In the genomic region with DNA sequence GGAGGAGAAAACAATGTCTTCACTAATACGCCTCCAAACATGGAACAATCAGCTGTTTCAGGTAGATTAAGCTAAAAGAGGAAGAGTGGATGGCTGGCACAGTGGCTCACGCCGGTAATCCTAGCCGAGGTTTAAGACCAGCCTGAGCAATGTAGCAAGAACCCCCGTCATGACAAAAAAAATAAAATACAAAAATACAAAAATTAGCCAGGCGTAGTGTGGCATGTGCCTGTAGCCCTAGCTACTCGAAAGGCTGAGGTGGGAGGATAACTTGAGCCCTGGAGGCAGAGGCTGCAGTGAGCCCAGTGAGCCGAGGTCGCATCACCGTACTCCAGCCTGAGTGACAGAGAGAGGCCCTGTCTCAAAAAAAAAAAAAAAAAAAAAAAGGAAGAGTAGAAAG, we compare ENCODE assay signal across 12 cellular contexts. TPM values are rescaled to one million over a fixed set of nuclear protein-coding genes. Genes with fewer than 3 reads are reported as not detected.
DNase-seq lines count a peak whose midpoint lies in the region; ATAC-seq and TF ChIP-seq lines count a peak whose summit lies in the region.
"Had no signal": no experiment of that assay in that cellular context is flagged by ENCODE, and none has a peak within 500 bp of the region (broad histone marks: within the 10 kb centered on the region; RNA-seq: fewer than 3 reads in every experiment).

No MANE protein-coding gene starts in this region.

- peaks cover 36% of the 10 kb centered on the region for H3K4me1 Mint-ChIP-seq in activated T-cell treated with anti-CD3 and anti-CD28 coated beads, Interleukin-2, amount 50 U/mL, for 24 hours (ENCODE audit: low read depth)
- peaks cover 48% of the 10 kb centered on the region for H3K4me1 Mint-ChIP-seq in dendritic cell treated with granulocyte-macrophage colony-stimulating factor and Interleukin-4, amounts not matched to agents 40 ng/mL and 50 ng/mL, for 4 days (ENCODE audit: low read depth)

- TF ChIP-seq CTCF in smooth muscle cell (IDR thresholded peaks at IDR 0.05; ENCODE audit: borderline replicate concordance, insufficient read depth, poor library complexity, severe bottlenecking): no peak

- H3K9ac ChIP-seq in smooth muscle cell (ENCODE audit: low read depth): no peak overlapping the region

- H3K9me3 ChIP-seq in smooth muscle cell (replicated peaks; ENCODE audit: low read depth): no peaks in the 10 kb centered on the region
- H3K9me3 ChIP-seq: gastroesophageal sphincter had no signal

- peaks cover 29% of the 10 kb centered on the region for H3K4me1 ChIP-seq in smooth muscle cell (ENCODE audit: low read depth)

- peak overlapping the region; percentile 84 for H2AFZ ChIP-seq in smooth muscle cell (ENCODE audit: low read depth)

- peaks cover 6% of the 10 kb centered on the region for H3F3A ChIP-seq in smooth muscle cell (ENCODE audit: low read depth)

- no peak for ATAC-seq in HG03520 (IDR thresholded peaks at IDR 0.05; ENCODE audit: unreplicated experiment)
- ATAC-seq: SK-N-SH treated with all-trans-retinoic acid at 6 μM for 48 hours had no signal

- peak overlapping the region; percentile 87 for H3K4me2 ChIP-seq in smooth muscle cell

- no peaks in the 10 kb centered on the region for H3K9me3 Mint-ChIP-seq in activated T-cell treated with anti-CD3 and anti-CD28 coated beads, Interleukin-2, amount 50 U/mL, for 24 hours
- no peaks in the 10 kb centered on the region for H3K9me3 Mint-ChIP-seq in dendritic cell treated with granulocyte-macrophage colony-stimulating factor and Interleukin-4, amounts not matched to agents 40 ng/mL and 50 ng/mL, for 4 days

- H3K79me2 ChIP-seq in smooth muscle cell (ENCODE audit: low read depth): peaks cover 33% of the 10 kb centered on the region

- H3K4me3 Mint-ChIP-seq in activated T-cell treated with anti-CD3 and anti-CD28 coated beads, Interleukin-2, amount 50 U/mL, for 24 hours: peak overlapping the region; percentile 80
- peak overlapping the region; percentile 67 for H3K4me3 Mint-ChIP-seq in dendritic cell treated with granulocyte-macrophage colony-stimulating factor and Interleukin-4, amounts not matched to agents 40 ng/mL and 50 ng/mL, for 4 days

- no peaks in the 10 kb centered on the region for H3K27me3 ChIP-seq in smooth muscle cell (ENCODE audit: low read depth)
- H3K27me3 ChIP-seq: gastroesophageal sphincter had no signal

- DNase-seq in activated T-cell treated with anti-CD3 and anti-CD28 coated beads, Interleukin-2, amount 50 U/mL, for 24 hours: no peak
- no peak for DNase-seq in activated T-cell treated with anti-CD3 and anti-CD28 coated beads, Interleukin-2, amount 50 U/mL, for 48 hours
- DNase-seq in MV-4-11 (lab: John Stamatoyannopoulos, UW): peak; percentile 64
- DNase-seq in smooth muscle cell (lab: John Stamatoyannopoulos, UW; ENCODE audit: unreplicated experiment): no peak
- no peak for DNase-seq in NCI-H128 (lab: John Stamatoyannopoulos, UW; ENCODE audit: unreplicated experiment)
- DNase-seq in Kasumi-1 (lab: John Stamatoyannopoulos, UW): no peak
- DNase-seq: midbrain, NCI-H2227 treated with DMSO at 0.1 percent for 48 hours had no signal

- WGBS in smooth muscle cell (ENCODE audit: low lambda C conversion rate): 74% methylated on average over 10 of the region's 10 CpGs

- no peak overlapping the region for H3K27ac ChIP-seq in smooth muscle cell (ENCODE audit: low read depth)

- H3K27me3 Mint-ChIP-seq in activated T-cell treated with anti-CD3 and anti-CD28 coated beads, Interleukin-2, amount 50 U/mL, for 24 hours: no peaks in the 10 kb centered on the region
- no peaks in the 10 kb centered on the region for H3K27me3 Mint-ChIP-seq in dendritic cell treated with granulocyte-macrophage colony-stimulating factor and Interleukin-4, amounts not matched to agents 40 ng/mL and 50 ng/mL, for 4 days

- H4K20me1 ChIP-seq in smooth muscle cell (ENCODE audit: low read depth): peaks cover 31% of the 10 kb centered on the region

- H3K4me3 ChIP-seq in smooth muscle cell: no peak overlapping the region

- H3K36me3 ChIP-seq in smooth muscle cell (ENCODE audit: low read depth): no peaks in the 10 kb centered on the region
- H3K36me3 ChIP-seq: gastroesophageal sphincter had no signal

- peak overlapping the region; percentile 86 for H3K27ac Mint-ChIP-seq in activated T-cell treated with anti-CD3 and anti-CD28 coated beads, Interleukin-2, amount 50 U/mL, for 24 hours
- peak overlapping the region; percentile 97 for H3K27ac Mint-ChIP-seq in dendritic cell treated with granulocyte-macrophage colony-stimulating factor and Interleukin-4, amounts not matched to agents 40 ng/mL and 50 ng/mL, for 4 days

- intact Hi-C loops in dendritic cell treated with granulocyte-macrophage colony-stimulating factor and Interleukin-4, amounts not matched to agents 40 ng/mL and 50 ng/mL, for 4 days (cut with micrococcal nuclease): loop anchor here (10.0 kb wide), 1 partner anchor 126 kb away; no protein-coding TSS in a partner anchor

- peaks cover 8% of the 10 kb centered on the region for H3K36me3 Mint-ChIP-seq in activated T-cell treated with anti-CD3 and anti-CD28 coated beads, Interleukin-2, amount 50 U/mL, for 24 hours (ENCODE audit: low read depth)
- H3K36me3 Mint-ChIP-seq in dendritic cell treated with granulocyte-macrophage colony-stimulating factor and Interleukin-4, amounts not matched to agents 40 ng/mL and 50 ng/mL, for 4 days (ENCODE audit: low read depth): peaks cover 13% of the 10 kb centered on the region

RNA-seq across cellular contexts. Expression of gene MED13L, which starts 1.2 kb away (rescaled TPM):
- 65.9 and 74.3 TPM in 2 replicates for total RNA-seq in smooth muscle cell
- polyA plus RNA-seq in smooth muscle cell: 13.2 and 20.3 TPM in 2 replicates
